Comparison of ENCODE assay signal across 6 cellular contexts in genomic region chr1:121226925-121227324, GRCh38. TPM values are rescaled to one million over a fixed set of nuclear protein-coding genes. Genes with fewer than 3 reads are reported as not detected.
DNase-seq lines count a peak whose midpoint lies in the region; ATAC-seq, FAIRE-seq and TF ChIP-seq lines count a peak whose summit lies in the region.
"Not testable (repeated sequence)": the region's sequence is repeated elsewhere in the genome, so short reads cannot be mapped to it uniquely, and the experiment has no call there.
"Had no signal": no experiment of that assay in that cellular context is flagged by ENCODE, and none has a peak within 500 bp of the region (broad histone marks: within the 10 kb centered on the region; RNA-seq: fewer than 3 reads in every experiment).

No MANE protein-coding gene starts in this region.

- H3K18ac ChIP-seq in IMR-90 (ENCODE audit: low read depth, low read length) = not testable (repeated sequence)

- TF ChIP-seq EP300 in K562 (IDR thresholded peaks at IDR 0.05; ENCODE audit: low read length) = not testable (repeated sequence)

- not testable (repeated sequence) for FAIRE-seq in K562 (lab: Jason Lieb, UNC)

- H2BK20ac ChIP-seq in IMR-90 (ENCODE audit: low read depth, low read length) = not testable (repeated sequence)

- not testable (repeated sequence) for H3K23ac ChIP-seq in IMR-90 (ENCODE audit: low read depth, low read length)

- H3K4ac ChIP-seq in IMR-90 (ENCODE audit: low read depth, low read length) = not testable (repeated sequence)

- intact Hi-C loops in IMR-90 (cut with micrococcal nuclease); PC-9 (cut with micrococcal nuclease; ENCODE audit: unreplicated experiment); K562 (cut with micrococcal nuclease): not testable (repeated sequence)

- in situ Hi-C loops in GM23248 (cut with MboI); IMR-90 (cut with MboI; ENCODE audit: low sequenced_read_pairs); K562 (cut with MboI): not testable (repeated sequence)

- not testable (repeated sequence) for DNase-seq in GM23248; IMR-90; PC-9; K562 (ENCODE audit: extremely low read depth in 1 of 4, low spot score in 3 of 4)

- not testable (repeated sequence) for H2BK120ac ChIP-seq in IMR-90 (ENCODE audit: low read depth, low read length)

- H3K9me2 ChIP-seq in GM23248 (ENCODE audit: insufficient read depth); PC-9 (ENCODE audit: insufficient read depth): not testable (repeated sequence)

- 93 to 100% methylated on average over 1 of the region's 2 CpGs for WGBS in GM23248 (ENCODE audit: low coverage in 1 of 2, low lambda C conversion rate in 2 of 2, missing lambda C conversion rate in 2 of 2), 2 experiments
- WGBS in IMR-90 (ENCODE audit: extremely low coverage in 2 of 2, insufficient read length in 1 of 2), 2 experiments = no CpG with 5 or more reads among the region's 2 CpGs
- 0% methylated on average over 1 of the region's 2 CpGs for WGBS in K562 (ENCODE audit: insufficient coverage, low coverage, missing lambda C conversion rate)

- H3K9me3 ChIP-seq in GM23248 (ENCODE audit: low read depth); IMR-90 (ENCODE audit: control insufficient read depth, insufficient read depth, low read length); PC-9 (ENCODE audit: insufficient read depth, low read depth); K562 (replicated peaks; ENCODE audit: control insufficient read depth, insufficient read depth, low read depth, low read length): not testable (repeated sequence)

- not testable (repeated sequence) for H3K79me1 ChIP-seq in IMR-90 (ENCODE audit: low read depth in 1 of 2, low read length in 2 of 2)

- H3K4me3 ChIP-seq in GM23248; IMR-90 (ENCODE audit: insufficient read depth, low read depth, low read length); PC-9; K562: not testable (repeated sequence)

- CTCF ChIA-PET in IMR-90 (lab: Yijun Ruan, JAX); PC-9 (lab: Charles Lee); K562 (lab: Yijun Ruan, JAX; ENCODE audit: low intra/inter-chr PET ratio): not testable (repeated sequence)

- not testable (repeated sequence) for H3K9ac ChIP-seq in GM23248; IMR-90 (ENCODE audit: low read depth, low read length); K562 (ENCODE audit: insufficient read depth in 1 of 2, low read depth in 2 of 2, low read length in 2 of 2)

- not testable (repeated sequence) for H4K20me1 ChIP-seq in GM23248 (ENCODE audit: insufficient read depth); IMR-90 (ENCODE audit: insufficient read depth, low read length); PC-9 (ENCODE audit: insufficient read depth); K562 (replicated peaks; ENCODE audit: control insufficient read depth, insufficient read depth, low read length)

- not testable (repeated sequence) for H3K56ac ChIP-seq in IMR-90 (ENCODE audit: extremely low read depth, insufficient read depth, low read length)

- not testable (repeated sequence) for BruUV-seq in IMR-90 (replicated peaks; lab: Mats Ljungman, UMichigan); PC-9 (replicated peaks; lab: Mats Ljungman, UMichigan); K562 (replicated peaks; lab: Mats Ljungman, UMichigan)

- not testable (repeated sequence) for H3K36me3 ChIP-seq in GM23248 (ENCODE audit: low read depth); IMR-90 (ENCODE audit: control insufficient read depth, insufficient read depth, low read length); PC-9 (ENCODE audit: low read depth); K562 (ENCODE audit: control insufficient read depth, insufficient read depth, low read length)

- not testable (repeated sequence) for H3K9me1 ChIP-seq in IMR-90 (ENCODE audit: insufficient read depth, low read length); K562 (ENCODE audit: control insufficient read depth, insufficient read depth, low read length)

- H3K4me2 ChIP-seq in GM23248 (ENCODE audit: unreplicated experiment); IMR-90 (ENCODE audit: low read depth, low read length); PC-9; K562 (ENCODE audit: insufficient read depth, low read length): not testable (repeated sequence)

- peak overlapping the region; percentile 46; the same call in 1 of the 2 replicates for H3K27ac ChIP-seq in GM23248
- H3K27ac ChIP-seq in IMR-90 (ENCODE audit: insufficient read depth, low read length); K562 (ENCODE audit: extremely low read depth, low read depth, low read length): not testable (repeated sequence)
- peak overlapping the region; percentile 67 for H3K27ac ChIP-seq in PC-9

- POLR2A ChIA-PET in IMR-90 (lab: Charles Lee; ENCODE audit: unreplicated experiment); PC-9 (lab: Charles Lee; ENCODE audit: unreplicated experiment); K562 (lab: Yijun Ruan, JAX): not testable (repeated sequence)

- not testable (repeated sequence) for H3F3A ChIP-seq in GM23248 (ENCODE audit: insufficient read depth); PC-9 (ENCODE audit: insufficient read depth, low read depth)

- H2BK5ac ChIP-seq in IMR-90 (ENCODE audit: low read depth, low read length, poor library complexity, severe bottlenecking) = not testable (repeated sequence)

- H2AFZ ChIP-seq in GM23248; IMR-90 (replicated peaks; ENCODE audit: low read length, poor library complexity); PC-9; K562 (ENCODE audit: low read depth, low read length): not testable (repeated sequence)

- H2AK5ac ChIP-seq in IMR-90 (ENCODE audit: low read depth, low read length) = not testable (repeated sequence)

- H2BK15ac ChIP-seq in IMR-90 (ENCODE audit: low read depth, low read length) = not testable (repeated sequence)

- not testable (repeated sequence) for TF ChIP-seq POLR2A in IMR-90 (IDR thresholded peaks at IDR 0.05; ENCODE audit: low read depth, low read length); K562 (conservative IDR thresholded peaks at IDR 0.05)

- H3K14ac ChIP-seq in IMR-90 (replicated peaks; ENCODE audit: low read depth, low read length) = not testable (repeated sequence)

- not testable (repeated sequence) for H3K4me1 ChIP-seq in GM23248 (ENCODE audit: insufficient read depth); IMR-90 (ENCODE audit: control insufficient read depth, insufficient read depth, low read length); PC-9 (replicated peaks; ENCODE audit: insufficient read depth); K562 (replicated peaks in 1 of 2; ENCODE audit: control insufficient read depth in 2 of 2, insufficient read depth in 2 of 2, low read length in 2 of 2)

- H4K5ac ChIP-seq in IMR-90 (ENCODE audit: low read depth, low read length) = not testable (repeated sequence)

- not testable (repeated sequence) for H2AK9ac ChIP-seq in IMR-90 (replicated peaks; ENCODE audit: low read depth, low read length, poor library complexity)

- not testable (repeated sequence) for H3K79me2 ChIP-seq in GM23248 (ENCODE audit: insufficient read depth); PC-9 (ENCODE audit: low read depth); K562 (ENCODE audit: control insufficient read depth, insufficient read depth, low read length)

- not testable (repeated sequence) for H4K8ac ChIP-seq in IMR-90 (ENCODE audit: low read depth in 2 of 2, low read length in 2 of 2)

- TF ChIP-seq RAD21 in IMR-90 (IDR thresholded peaks at IDR 0.05; ENCODE audit: low read length); K562 (CRISPR knock-in tag; conservative IDR thresholded peaks at IDR 0.05 in 1 of 2, IDR thresholded peaks at IDR 0.05 in 1 of 2): not testable (repeated sequence)

- not testable (repeated sequence) for H4K91ac ChIP-seq in IMR-90 (ENCODE audit: insufficient read depth, low read depth, low read length)

- dilution Hi-C loops in IMR-90 (cut with HindIII; ENCODE audit: low sequenced_read_pairs, unreplicated experiment) = not testable (repeated sequence)

- H3K27me3 ChIP-seq in GM23248 (replicated peaks; ENCODE audit: insufficient read depth); IMR-90 (ENCODE audit: control insufficient read depth, insufficient read depth, low read length); PC-9 (ENCODE audit: insufficient read depth, low read depth); K562 (ENCODE audit: control insufficient read depth in 2 of 2, insufficient read depth in 2 of 2, low read length in 2 of 2): not testable (repeated sequence)

- ATAC-seq in IMR-90 (ENCODE audit: low read depth) (peak; percentile 67), SK-N-SH treated with all-trans-retinoic acid at 6 μM for 48 hours (0 out of 3 replicates have a peak, but pooled peaks have one; percentile 15), K562 (peak; percentile 66)

- not testable (repeated sequence) for TF ChIP-seq CTCF in IMR-90 (conservative IDR thresholded peaks at IDR 0.05; ENCODE audit: low read depth, low read length); PC-9 (conservative IDR thresholded peaks at IDR 0.05); K562 (IDR thresholded peaks at IDR 0.05 in 2 of 3, conservative IDR thresholded peaks at IDR 0.05 in 1 of 3; ENCODE audit: insufficient read depth in 2 of 3, low read depth in 1 of 3, low read length in 3 of 3)

RNA-seq across cellular contexts. Expression of gene SRGAP2C, which starts 42.1 kb away (rescaled TPM):
- total RNA-seq in GM23248 (2014; rRNA removed; shearing (Covaris generic)) = 11.5 and 21.5 TPM in 2 replicates
- polyA plus RNA-seq in GM23248 (2016; fragmentation: Nextera tagmentation; extraction: Ambion mirVana) (13.9 and 15.6 TPM in 2 replicates), IMR-90 (2012; rRNA removed) (4.0 and 5.6 TPM in 2 replicates), K562 (2011; rRNA removed) (8.8 and 9.3 TPM in 2 replicates), K562 (2014; fragmentation: Illumina TruSeq; extraction: Trizol) (6.4 and 7.4 TPM in 2 replicates), K562 (2014; fragmentation: Nextera tagmentation; extraction: Ambion mirVana) (1 to 10 TPM; 5.1 to 6.6 TPM), K562 (2014; rRNA removed) (5.0 and 5.9 TPM in 2 replicates)
- total RNA-seq in IMR-90 (2012; rRNA removed) (12.7 and 13.9 TPM in 2 replicates), PC-9 (2021) (49.9 and 54.0 TPM in 2 replicates), K562 (2014; rRNA removed) (7.7 and 12.3 TPM in 2 replicates), K562 (2014; rRNA removed; fragmentation: Illumina TruSeq; extraction: Trizol) (10.1 and 11.6 TPM in 2 replicates), K562 (2015; rRNA removed; fragmentation: Illumina TruSeq; extraction: Trizol) (7.9 and 8.7 TPM in 2 replicates), K562 (2021) (21.1 and 21.9 TPM in 2 replicates)
- polyA plus RNA-seq in IMR-90 (2012; cell fraction: cytosol; rRNA removed) = 0.99 and 2.3 TPM in 2 replicates
- polyA plus RNA-seq in IMR-90 (2012; cell fraction: nucleus; rRNA removed; ENCODE audit: low replicate concordance) = 2.1 and 9.8 TPM in 2 replicates
- total RNA-seq in K562 (2011; cell fraction: chromatin; rRNA removed; ENCODE audit: low replicate concordance) = 11.1 and 23.4 TPM in 2 replicates
- 9.5 and 11.6 TPM in 2 replicates for total RNA-seq in K562 (2011; cell fraction: nucleolus; rRNA removed)
- 17.5 and 23.4 TPM in 2 replicates for total RNA-seq in K562 (2011; cell fraction: nucleoplasm; rRNA removed)
- 3.9 and 6.6 TPM in 2 replicates for polyA plus RNA-seq in K562 (2011; cell fraction: cytosol; rRNA removed)
- polyA plus RNA-seq in K562 (2011; cell fraction: nucleus; rRNA removed) = 7.4 and 7.6 TPM in 2 replicates
- 5.0 and 7.5 TPM in 2 replicates for polyA plus RNA-seq in K562 (2012)
- polyA minus RNA-seq in K562 (2011; rRNA and poly(A)+ RNA removed) = 22.8 and 24.9 TPM in 2 replicates
- 12.6 and 16.4 TPM in 2 replicates for polyA minus RNA-seq in K562 (2011; cell fraction: cytosol; rRNA and poly(A)+ RNA removed)
- polyA minus RNA-seq in K562 (2011; cell fraction: nucleus; rRNA and poly(A)+ RNA removed) = 11.8 and 12.4 TPM in 2 replicates

RNA-seq across cellular contexts. Expression of gene FAM72B, which starts 42.8 kb away (rescaled TPM):
- 0.51 and 1.9 TPM in 2 replicates for total RNA-seq in GM23248 (2014; rRNA removed; shearing (Covaris generic))
- polyA plus RNA-seq in GM23248 (2016; fragmentation: Nextera tagmentation; extraction: Ambion mirVana) = 2.2 and 3.1 TPM in 2 replicates
- total RNA-seq in IMR-90 (2012; rRNA removed) = 1.6 and 2.8 TPM in 2 replicates
- polyA plus RNA-seq in IMR-90 (2012; rRNA removed) = 2.2 and 3.4 TPM in 2 replicates
- 0.59 and 1.5 TPM in 2 replicates for polyA plus RNA-seq in IMR-90 (2012; cell fraction: cytosol; rRNA removed)
- 0.67 and 9.8 TPM in 2 replicates for polyA plus RNA-seq in IMR-90 (2012; cell fraction: nucleus; rRNA removed; ENCODE audit: low replicate concordance)
- total RNA-seq in PC-9 (2021) = 17.7 and 19.4 TPM in 2 replicates
- 19.4 and 39.9 TPM in 2 replicates for total RNA-seq in K562 (2011; cell fraction: chromatin; rRNA removed; ENCODE audit: low replicate concordance)
- 19.5 and 22.2 TPM in 2 replicates for total RNA-seq in K562 (2011; cell fraction: nucleolus; rRNA removed)
- total RNA-seq in K562 (2011; cell fraction: nucleoplasm; rRNA removed) = 56.9 and 85.5 TPM in 2 replicates
- total RNA-seq in K562 (2014; rRNA removed) = 20.8 and 23.4 TPM in 2 replicates
- total RNA-seq in K562 (2014; rRNA removed; fragmentation: Illumina TruSeq; extraction: Trizol) = 33.1 and 38.1 TPM in 2 replicates
- 30.0 and 32.2 TPM in 2 replicates for total RNA-seq in K562 (2015; rRNA removed; fragmentation: Illumina TruSeq; extraction: Trizol)
- total RNA-seq in K562 (2021) = 21.9 and 26.1 TPM in 2 replicates
- polyA plus RNA-seq in K562 (2011; rRNA removed) = 47.6 and 52.3 TPM in 2 replicates
- polyA plus RNA-seq in K562 (2011; cell fraction: cytosol; rRNA removed) = 15.7 and 26.6 TPM in 2 replicates
- polyA plus RNA-seq in K562 (2011; cell fraction: nucleus; rRNA removed) = 22.6 and 31.2 TPM in 2 replicates
- 24.1 and 28.2 TPM in 2 replicates for polyA plus RNA-seq in K562 (2012)
- polyA plus RNA-seq in K562 (2014; fragmentation: Illumina TruSeq; extraction: Trizol) = 43.3 and 61.7 TPM in 2 replicates
- 10 to 100 TPM; 11.8 to 13.4 TPM for polyA plus RNA-seq in K562 (2014; fragmentation: Nextera tagmentation; extraction: Ambion mirVana)
- polyA plus RNA-seq in K562 (2014; rRNA removed) = 31.5 and 36.7 TPM in 2 replicates
- polyA minus RNA-seq in K562 (2011; rRNA and poly(A)+ RNA removed) = 61.9 and 70.9 TPM in 2 replicates
- 19.7 and 20.0 TPM in 2 replicates for polyA minus RNA-seq in K562 (2011; cell fraction: cytosol; rRNA and poly(A)+ RNA removed)
- 15.6 and 33.1 TPM in 2 replicates for polyA minus RNA-seq in K562 (2011; cell fraction: nucleus; rRNA and poly(A)+ RNA removed)
- total RNA-seq: CD4-positive, alpha-beta memory T cell had no signal

Comparison
In these comparisons a context has a peak if more than half of its experiments do, and no peak if none do; other contexts are left out.
1. ATAC-seq: peak in every context shown above with its lines; median percentile 67 in IMR-90; 66 in K562; 15 in SK-N-SH treated with all-trans-retinoic acid at 6 μM for 48 hours.